Comparison of ENCODE assay signal across 8 cellular contexts in the genomic region with DNA sequence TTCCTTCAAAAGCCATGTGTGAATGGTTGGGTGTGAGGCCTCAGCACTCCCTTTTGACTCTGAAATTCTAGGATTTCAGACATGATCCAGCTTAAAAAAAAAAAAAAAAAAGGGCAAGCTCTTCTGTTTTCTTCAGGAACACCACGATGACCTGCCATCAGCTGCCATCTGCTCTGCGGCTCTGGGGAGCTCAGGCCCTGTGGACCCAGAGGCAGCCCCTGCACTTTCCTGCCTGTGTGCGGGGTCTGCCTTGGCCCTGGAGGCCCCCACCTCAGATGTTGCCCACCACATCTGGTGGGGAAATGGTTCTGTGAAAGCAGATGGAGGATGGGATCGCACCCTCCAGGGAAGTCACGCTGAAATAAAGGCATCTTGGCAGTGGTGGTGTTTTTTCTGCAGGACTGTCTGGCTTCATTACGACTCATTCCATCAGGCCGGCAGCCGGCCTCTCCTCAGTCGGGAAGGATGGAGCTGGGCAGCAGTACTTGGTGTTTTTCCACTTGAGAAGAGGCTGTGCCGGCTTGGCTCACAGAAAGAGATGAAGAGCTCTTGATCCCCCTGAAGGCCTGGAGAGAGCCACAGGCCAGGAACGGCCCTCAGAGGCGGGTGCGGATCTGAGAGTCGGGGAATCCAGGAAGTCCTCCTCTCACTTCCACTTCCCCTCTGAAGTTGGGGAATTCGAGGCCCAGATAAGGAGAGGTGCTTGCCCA.
DNase-seq lines count a peak whose midpoint lies in the region; ATAC-seq lines count a peak whose summit lies in the region.

No MANE protein-coding gene starts in this region.

- ATAC-seq in HG03442 (IDR thresholded peaks at IDR 0.05; ENCODE audit: unreplicated experiment), result no peak

- no peaks in the 10 kb centered on the region for H3K9me3 ChIP-seq in adipocyte (ENCODE audit: control insufficient read depth, low read length)

- H3K4me3 ChIP-seq in adipocyte (ENCODE audit: low read length) (no peak overlapping the region), rectal smooth muscle tissue (ENCODE audit: low read length) (no peak overlapping the region)

- H3K4me1 ChIP-seq in adipocyte (ENCODE audit: control insufficient read depth, insufficient read depth, low read length), result peaks cover 46% of the 10 kb centered on the region
- H3K4me1 ChIP-seq in rectal smooth muscle tissue (ENCODE audit: control insufficient read depth, insufficient read depth, low read length), result peaks cover 24% of the 10 kb centered on the region

- H3K36me3 ChIP-seq in adipocyte (ENCODE audit: control insufficient read depth, insufficient read depth, low read length, severe bottlenecking) (peaks cover 7% of the 10 kb centered on the region), rectal smooth muscle tissue (ENCODE audit: control insufficient read depth, insufficient read depth, low read length) (no peaks in the 10 kb centered on the region)

- H3K27me3 ChIP-seq in adipocyte (replicated peaks; ENCODE audit: control insufficient read depth, insufficient read depth, low read length), result no peaks in the 10 kb centered on the region
- H3K27me3 ChIP-seq in rectal smooth muscle tissue (ENCODE audit: control insufficient read depth, insufficient read depth, low read length), result no peaks in the 10 kb centered on the region

- intact Hi-C loops in head of caudate nucleus (cut with DNase I), result no loop called here

- peak; percentile 71 for DNase-seq in DMS79 (lab: John Stamatoyannopoulos, UW)
- DNase-seq in adipocyte (ENCODE audit: low read depth), result peak; percentile 80
- peak in 26 of 42 donors; percentile 12 to 57 (median 28) for DNase-seq in head of caudate nucleus
- no peak for DNase-seq in activated CD4-positive, alpha-beta T cell treated with anti-CD3 and anti-CD28 coated beads, Interleukin-2, amount 50 U/mL, for 48 hours
- DNase-seq in DMS153 (lab: John Stamatoyannopoulos, UW), result no peak
- DNase-seq in stimulated activated CD4-positive, alpha-beta T cell treated with anti-CD3 and anti-CD28 coated beads, Interleukin-2, amount 100 ng/mL, for 48 hours, result no peak

- peak overlapping the region; percentile 49 for H3K9ac ChIP-seq in adipocyte (ENCODE audit: low read length)
- H3K9ac ChIP-seq in rectal smooth muscle tissue (ENCODE audit: low read length), result no peak overlapping the region

- peak overlapping the region; percentile 84 for H3K27ac ChIP-seq in rectal smooth muscle tissue (ENCODE audit: low read depth, low read length)

Comparison
In these comparisons a context has a peak if more than half of its experiments do, and no peak if none do; other contexts are left out.
1. DNase-seq: peak in DMS79 (single experiment), adipocyte (single experiment) and head of caudate nucleus (26 of 42); none in activated CD4-positive, alpha-beta T cell treated with anti-CD3 and anti-CD28 coated beads, Interleukin-2, amount 50 U/mL, for 48 hours (0 of 2), DMS153 (single experiment) and stimulated activated CD4-positive, alpha-beta T cell treated with anti-CD3 and anti-CD28 coated beads, Interleukin-2, amount 100 ng/mL, for 48 hours (0 of 2).